Comparison of ENCODE assay signal across 16 cellular contexts in the genomic region with DNA sequence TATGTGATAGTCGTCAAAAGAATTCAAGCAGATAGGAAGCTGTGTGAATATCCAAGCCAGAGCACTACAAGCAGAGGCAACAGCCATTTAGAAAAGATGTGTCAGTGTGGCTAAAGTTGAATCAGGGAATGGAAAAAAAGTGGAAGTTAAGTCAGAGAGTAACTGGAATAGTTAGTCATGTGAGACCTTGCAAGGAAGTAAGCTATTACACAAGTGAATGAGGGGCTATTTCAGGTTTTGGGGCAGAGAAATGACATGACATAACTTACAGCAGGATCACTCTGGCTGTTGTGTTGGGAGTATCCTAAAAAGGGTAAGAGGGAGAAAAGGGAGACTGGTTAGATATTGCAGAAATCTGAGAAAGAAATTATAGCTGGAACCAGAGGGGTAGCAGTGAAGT.
"Had no signal": no experiment of that assay in that cellular context is flagged by ENCODE, and none has a peak within 500 bp of the region (broad histone marks: within the 10 kb centered on the region; RNA-seq: fewer than 3 reads in every experiment).

No MANE protein-coding gene starts in this region.

- H3K36me3 Mint-ChIP-seq: activated naive CD8-positive, alpha-beta T cell treated with anti-CD3 and anti-CD28 coated beads for 36 hours; immature natural killer cell had no signal

- H3K9me3 Mint-ChIP-seq: activated T-helper 1 cell treated with anti-CD3 and anti-CD28 coated beads, Interleukin-12 subunit alpha, Interleukin-12 subunit beta, Interleukin-2, Interleukin-4 antibody, amounts not matched to agents 30 ng/mL and 10 ng/mL and 1 ng/mL, durations not matched to agents 14 hours and 24 hours and 36 hours had no signal

- H3K9me3 ChIP-seq: heart left ventricle, prostate gland, right lobe of liver, suprapubic skin had no signal

- H3K4me3 Mint-ChIP-seq: activated naive CD8-positive, alpha-beta T cell treated with anti-CD3 and anti-CD28 coated beads for 36 hours; activated T-helper 1 cell treated with anti-CD3 and anti-CD28 coated beads, Interleukin-12 subunit alpha, Interleukin-12 subunit beta, Interleukin-2, Interleukin-4 antibody, amounts not matched to agents 30 ng/mL and 10 ng/mL and 1 ng/mL, durations not matched to agents 14 hours and 24 hours and 36 hours; immature natural killer cell; nephron progenitor cell; stimulated activated naive CD8-positive, alpha-beta T cell treated with anti-CD3 and anti-CD28 coated beads, Interleukin-15, Interleukin-2, amounts not matched to agents 100 ng/mL and 50 ng/mL, for 24 hours; T-helper 17 cell had no signal

- H3K36me3 ChIP-seq: brain microvascular endothelial cell, heart left ventricle, prostate gland, right lobe of liver, suprapubic skin had no signal

- H3K4me1 Mint-ChIP-seq: activated naive CD8-positive, alpha-beta T cell treated with anti-CD3 and anti-CD28 coated beads for 36 hours; immature natural killer cell; T-helper 17 cell had no signal

- H3K27me3 Mint-ChIP-seq: activated naive CD8-positive, alpha-beta T cell treated with anti-CD3 and anti-CD28 coated beads for 36 hours; stimulated activated naive CD8-positive, alpha-beta T cell treated with anti-CD3 and anti-CD28 coated beads, Interleukin-15, Interleukin-2, amounts not matched to agents 100 ng/mL and 50 ng/mL, for 24 hours; T-helper 17 cell had no signal

- H3K27ac Mint-ChIP-seq: activated naive CD8-positive, alpha-beta T cell treated with anti-CD3 and anti-CD28 coated beads for 36 hours; activated T-helper 1 cell treated with anti-CD3 and anti-CD28 coated beads, Interleukin-12 subunit alpha, Interleukin-12 subunit beta, Interleukin-2, Interleukin-4 antibody, amounts not matched to agents 30 ng/mL and 10 ng/mL and 1 ng/mL, durations not matched to agents 14 hours and 24 hours and 36 hours; immature natural killer cell; nephron progenitor cell; stimulated activated naive CD8-positive, alpha-beta T cell treated with anti-CD3 and anti-CD28 coated beads, Interleukin-15, Interleukin-2, amounts not matched to agents 100 ng/mL and 50 ng/mL, for 24 hours; T-helper 17 cell had no signal

- H3K27ac ChIP-seq: brain microvascular endothelial cell, heart left ventricle, prostate gland, right lobe of liver, suprapubic skin had no signal

- H3K27me3 ChIP-seq: brain microvascular endothelial cell, heart left ventricle, right lobe of liver, suprapubic skin had no signal

- H3K4me1 ChIP-seq: heart left ventricle, prostate gland, right lobe of liver, suprapubic skin had no signal

- ATAC-seq: heart left ventricle, T-helper 17 cell had no signal

- H3K4me3 ChIP-seq: heart left ventricle, prostate gland, right lobe of liver, suprapubic skin had no signal

- DNase-seq: activated CD4-positive, CD25-positive, alpha-beta regulatory T cell; activated naive CD8-positive, alpha-beta T cell treated with anti-CD3 and anti-CD28 coated beads for 36 hours; anterior cingulate cortex; brain microvascular endothelial cell; effector memory CD4-positive, alpha-beta T cell; immature natural killer cell; nephron progenitor cell; occipital lobe; T-helper 17 cell; trophoblast cell had no signal
